Comparison of ENCODE assay signal across 8 cellular contexts in genomic region chr12:65169311-65170244, GRCh38. TPM values are rescaled to one million over a fixed set of nuclear protein-coding genes. Genes with fewer than 3 reads are reported as not detected.
DNase-seq lines count a peak whose midpoint lies in the region; ATAC-seq and TF ChIP-seq lines count a peak whose summit lies in the region.

Gene LEMD3 (plus strand): TSS chr12:65169583. CDS start chr12:65169597, 14 bp downstream.

- POLR2A ChIA-PET in BJ (lab: Charles Lee) = interaction anchor here (0.6 kb wide), 3 partner anchors 9 to 89 kb away, joined by 3 to 5 read pairs (median 4); no protein-coding TSS in a partner anchor
- POLR2A ChIA-PET in activated CD4-positive, alpha-beta T cell treated with anti-CD3 and anti-CD28 coated beads for 36 hours (lab: Charles Lee) = interaction anchor here (0.5 to 1.5 kb wide), 6 partner anchors 10 to 765 kb away, joined by 3 to 14 read pairs (median 3); partner anchors contain the start of gene XPOT

- intact Hi-C loops in activated CD4-positive, alpha-beta T cell treated with anti-CD3 and anti-CD28 coated beads for 36 hours (cut with DNase I, micrococcal nuclease) = loop anchor here (1.0 to 10.0 kb wide), 14 partner anchors 13 to 1133 kb away; partner anchors contain the start of genes LLPH (in 2 of the 2), GNS (in 1 of the 2), HELB (in 1 of the 2) and RASSF3 (in 1 of the 2)

- H3K36me3 Mint-ChIP-seq in activated CD4-positive, alpha-beta T cell treated with anti-CD3 and anti-CD28 coated beads for 36 hours (ENCODE audit: low read depth) = peaks cover 27% of the 10 kb centered on the region
- H3K36me3 Mint-ChIP-seq in chondrocyte (ENCODE audit: low read depth) = no peaks in the 10 kb centered on the region

- H3K36me3 ChIP-seq in BJ (ENCODE audit: control insufficient read depth, insufficient read depth, low read length) (no peaks in the 10 kb centered on the region), kidney epithelial cell (ENCODE audit: control insufficient read depth, insufficient read depth, low read length) (no peaks in the 10 kb centered on the region)

- H3K9me3 Mint-ChIP-seq in activated CD4-positive, alpha-beta T cell treated with anti-CD3 and anti-CD28 coated beads for 36 hours (ENCODE audit: low read depth) = no peaks in the 10 kb centered on the region
- no peaks in the 10 kb centered on the region for H3K9me3 Mint-ChIP-seq in chondrocyte (ENCODE audit: low read depth)

- peaks cover 30% of the 10 kb centered on the region for H3K4me1 Mint-ChIP-seq in activated CD4-positive, alpha-beta T cell treated with anti-CD3 and anti-CD28 coated beads for 36 hours
- H3K4me1 Mint-ChIP-seq in chondrocyte (ENCODE audit: low read depth) = peaks cover 31% of the 10 kb centered on the region

- peak within 1 kb of the TSS; percentile 97 for H3K27ac Mint-ChIP-seq in activated CD4-positive, alpha-beta T cell treated with anti-CD3 and anti-CD28 coated beads for 36 hours
- H3K27ac Mint-ChIP-seq in chondrocyte (ENCODE audit: unreplicated experiment) = peak within 1 kb of the TSS; percentile 99

- DNase-seq in BJ (ENCODE audit: low read depth) (no peak), GM19240 (ENCODE audit: insufficient read length, low spot score) (peak; percentile 57), NCI-H524 (lab: John Stamatoyannopoulos, UW) (peak; percentile 83 to 89), chondrocyte (ENCODE audit: low spot score) (peak; percentile 93), kidney epithelial cell (ENCODE audit: low read depth) (peak; percentile 67)
- peak; percentile 97 for DNase-seq in activated CD4-positive, alpha-beta T cell treated with anti-CD3 and anti-CD28 coated beads for 36 hours
- peak; percentile 95 for DNase-seq in stimulated activated CD4-positive, alpha-beta T cell treated with anti-CD3 and anti-CD28 coated beads, Interleukin-15, amount 100 ng/mL, for 24 hours

- H3K4me3 ChIP-seq in BJ (ENCODE audit: low read depth, low read length) = peak within 1 kb of the TSS; percentile 73
- H3K4me3 ChIP-seq in kidney epithelial cell (ENCODE audit: low read depth, low read length) = peak within 1 kb of the TSS; percentile 97

- no peak for TF ChIP-seq CTCF in BJ (IDR thresholded peaks at IDR 0.05; ENCODE audit: insufficient read depth, low read depth, low read length)
- peak; percentile 41 for TF ChIP-seq CTCF in chondrocyte (IDR thresholded peaks at IDR 0.05)
- no peak for TF ChIP-seq CTCF in kidney epithelial cell (IDR thresholded peaks at IDR 0.05; ENCODE audit: insufficient read depth, low read length, poor library complexity, severe bottlenecking)

- peaks cover 3% of the 10 kb centered on the region for H3K27me3 Mint-ChIP-seq in activated CD4-positive, alpha-beta T cell treated with anti-CD3 and anti-CD28 coated beads for 36 hours
- H3K27me3 Mint-ChIP-seq in chondrocyte (ENCODE audit: low read depth) = no peaks in the 10 kb centered on the region

- H3K27me3 ChIP-seq in BJ (ENCODE audit: control insufficient read depth, insufficient read depth, low read length) (no peaks in the 10 kb centered on the region), kidney epithelial cell (ENCODE audit: control insufficient read depth, insufficient read depth, low read length) (no peaks in the 10 kb centered on the region)

- CTCF ChIA-PET in BJ (lab: Yijun Ruan, JAX) = interaction anchor here (0.7 to 0.9 kb wide), 3 partner anchors 51 to 433 kb away, joined by 3 read pairs; no protein-coding TSS in a partner anchor
- CTCF ChIA-PET in activated CD4-positive, alpha-beta T cell treated with anti-CD3 and anti-CD28 coated beads for 36 hours (lab: Charles Lee) = interaction anchor here (0.7 to 3.9 kb wide), 6 partner anchors 9 to 79 kb away, joined by 3 to 22 read pairs (median 6); no protein-coding TSS in a partner anchor

- H3K4me3 Mint-ChIP-seq in activated CD4-positive, alpha-beta T cell treated with anti-CD3 and anti-CD28 coated beads for 36 hours = peak within 1 kb of the TSS; percentile 92
- peak within 1 kb of the TSS; percentile 99 for H3K4me3 Mint-ChIP-seq in chondrocyte (ENCODE audit: unreplicated experiment)

- peak; percentile 93 for ATAC-seq in HG03457 (IDR thresholded peaks at IDR 0.05; ENCODE audit: unreplicated experiment)
- ATAC-seq in activated CD4-positive, alpha-beta T cell treated with anti-CD3 and anti-CD28 coated beads for 36 hours = peak; percentile 94

RNA-seq across cellular contexts. Expression of gene LEMD3, which starts in this region (rescaled TPM):
- polyA plus RNA-seq in BJ (2011; rRNA removed) = 4.7 and 8.7 TPM in 2 replicates
- polyA minus RNA-seq in BJ (2011; rRNA and poly(A)+ RNA removed) = 8.6 and 9.0 TPM in 2 replicates
- 10 to 100 TPM; 15.9 to 17.6 TPM for total RNA-seq in activated CD4-positive, alpha-beta T cell treated with anti-CD3 and anti-CD28 coated beads for 36 hours
- total RNA-seq in chondrocyte (21.8 to 27.4 TPM (median 21.9 TPM) in 3 replicates), kidney epithelial cell (25.5 and 26.4 TPM in 2 replicates)
